ENCODE assay signal across 21 cellular contexts in the genomic region with DNA sequence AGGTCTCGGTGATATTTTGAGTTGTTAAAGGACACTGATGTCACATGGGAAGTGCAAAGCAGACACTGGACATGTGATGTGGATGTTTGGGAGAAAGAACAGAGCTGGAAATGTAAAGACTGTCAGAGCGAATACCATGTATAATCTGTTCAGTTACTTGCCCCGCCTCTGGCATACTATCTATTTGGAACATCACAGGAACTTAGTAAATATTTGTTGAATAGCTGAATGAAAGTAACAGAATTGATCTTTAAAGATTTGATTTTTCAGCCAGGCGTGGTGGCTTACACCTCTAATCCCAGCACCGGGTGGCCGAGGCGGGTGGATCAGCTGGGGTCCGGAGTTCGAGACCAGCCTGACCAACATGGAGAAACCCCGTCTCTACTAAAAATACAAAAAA. TPM values are rescaled to one million over a fixed set of nuclear protein-coding genes. Genes with fewer than 3 reads are reported as not detected.
DNase-seq lines count a peak whose midpoint lies in the region; ATAC-seq, FAIRE-seq and TF ChIP-seq lines count a peak whose summit lies in the region.
"Had no signal": no experiment of that assay in that cellular context is flagged by ENCODE, and none has a peak within 500 bp of the region (broad histone marks: within the 10 kb centered on the region; RNA-seq: fewer than 3 reads in every experiment).

No MANE protein-coding gene starts in this region.

- BruUV-seq in HepG2 (replicated peaks; lab: Mats Ljungman, UMichigan) = no TSS peak

- H3K27ac ChIP-seq in right lobe of liver = no peak overlapping the region
- H3K27ac ChIP-seq in HepG2 (ENCODE audit: extremely low read length, insufficient read depth, low read length) = no peak overlapping the region
- H3K27ac ChIP-seq: 22Rv1; A549; BLaER1 treated with 17β-estradiol and CSF1 and Interleukin-3, amounts not matched to agents 10 nM and 100 nM; C4-2B had no signal

- FAIRE-seq in HepG2 (lab: Jason Lieb, UNC) = no peak
- FAIRE-seq: A549, D721Med, G401.6, GM12891, GM19239 had no signal

- H3K79me2 ChIP-seq in HepG2 (ENCODE audit: insufficient read depth, low read length) = no peaks in the 10 kb centered on the region

- ATAC-seq in right lobe of liver (peak; percentile 45 to 61 (median 54)), HepG2 (no peak), left lobe of liver (peak; percentile 47)
- ATAC-seq: A549; CD8-positive, alpha-beta T cell had no signal

- 54% methylated on average over 10 of the region's 10 CpGs for WGBS in right lobe of liver (ENCODE audit: insufficient coverage, low coverage, low lambda C conversion rate, missing lambda C conversion rate)
- WGBS in HepG2 (ENCODE audit: low lambda C conversion rate) = 94% methylated on average over 10 of the region's 10 CpGs

- H3K27me3 ChIP-seq in right lobe of liver (no peaks in the 10 kb centered on the region), HepG2 (ENCODE audit: control insufficient read depth in 1 of 2, insufficient read depth in 2 of 2, low read length in 2 of 2) (no peaks in the 10 kb centered on the region)
- H3K27me3 ChIP-seq: BLaER1 treated with 17β-estradiol and CSF1 and Interleukin-3, amounts not matched to agents 10 nM and 100 nM had no signal

- TF ChIP-seq POLR2A in right lobe of liver (IDR thresholded peaks at IDR 0.05) (no peak), HepG2 (IDR thresholded peaks at IDR 0.05; ENCODE audit: insufficient read depth in 1 of 2, low read depth in 2 of 2, low read length in 2 of 2) (no peak)

- H3K9me3 ChIP-seq in right lobe of liver (no peaks in the 10 kb centered on the region), HepG2 (ENCODE audit: low read length) (no peaks in the 10 kb centered on the region)
- H3K9me3 ChIP-seq: A549; BLaER1 treated with 17β-estradiol and CSF1 and Interleukin-3, amounts not matched to agents 10 nM and 100 nM; Caco-2 had no signal

- H3K36me3 ChIP-seq in right lobe of liver (peaks cover 15 to 72% (median 23%) of the 10 kb centered on the region in 4 donors), HepG2 (replicated peaks in 1 of 2; ENCODE audit: control insufficient read depth in 1 of 2, insufficient read depth in 2 of 2, low read length in 2 of 2) (peaks cover 4 to 21% of the 10 kb centered on the region in 2 experiments; a peak in 3 of 5 replicates)

- DNase-seq in right lobe of liver (no peak), HepG2 (ENCODE audit: low spot score) (no peak), left lobe of liver (ENCODE audit: low spot score) (no peak), OCI-M1 (lab: John Stamatoyannopoulos, UW) (no peak), NCI-H69 (lab: John Stamatoyannopoulos, UW) (no peak)
- DNase-seq: AML-193; Caco-2; Calu3; CD4-positive, alpha-beta T cell; CD8-positive, alpha-beta T cell; DMS79 treated with DMSO at 0.1 percent for 48 hours; GF-D8 had no signal

- H3K4me2 ChIP-seq in HepG2 (ENCODE audit: low read depth, low read length) = no peak overlapping the region
- H3K4me2 ChIP-seq: A549; BLaER1 treated with 17β-estradiol and CSF1 and Interleukin-3, amounts not matched to agents 10 nM and 100 nM had no signal

- TF ChIP-seq RAD21 in HepG2 (CRISPR knock-in tag; IDR thresholded peaks at IDR 0.05) = no peak

- CTCF ChIA-PET in HepG2 (lab: Yijun Ruan, JAX; ENCODE audit: low intra/inter-chr PET ratio, low total read pairs) = no interaction called here

- POLR2A ChIA-PET in HepG2 (lab: Yijun Ruan, JAX) = no interaction called here

- TF ChIP-seq EP300 in HepG2 (IDR thresholded peaks at IDR 0.05; ENCODE audit: low read depth in 2 of 2, low read length in 2 of 2) (no peak), HepG2 (CRISPR knock-in tag; IDR thresholded peaks at IDR 0.05; ENCODE audit: borderline replicate concordance) (no peak)

- in situ Hi-C loops in HepG2 (cut with HindIII; ENCODE audit: extremely low pct_ligation_motif_present, low pct_unique_long_range_greater_than_20kb) = no loop called here

- H3K4me1 ChIP-seq in right lobe of liver (peaks cover 0 to 8% (median 0%) of the 10 kb centered on the region in 4 donors), HepG2 (ENCODE audit: insufficient read depth, low read length) (no peaks in the 10 kb centered on the region)
- H3K4me1 ChIP-seq: A549; BLaER1 treated with 17β-estradiol and CSF1 and Interleukin-3, amounts not matched to agents 10 nM and 100 nM; Caco-2 had no signal

- no peak overlapping the region for H2AFZ ChIP-seq in HepG2 (ENCODE audit: low read length)

- no peak for TF ChIP-seq CTCF in right lobe of liver (IDR thresholded peaks at IDR 0.05)
- TF ChIP-seq CTCF in HepG2 (CRISPR knock-in tag; IDR thresholded peaks at IDR 0.05) = no peak

- no peak overlapping the region for H3K4me3 ChIP-seq in right lobe of liver
- H3K4me3 ChIP-seq in HepG2 (replicated peaks in 1 of 3; ENCODE audit: insufficient read depth in 1 of 3, low read depth in 2 of 3, low read length in 3 of 3) = no peak overlapping the region
- H3K4me3 ChIP-seq: A549; BLaER1 treated with 17β-estradiol and CSF1 and Interleukin-3, amounts not matched to agents 10 nM and 100 nM had no signal

- no peaks in the 10 kb centered on the region for H4K20me1 ChIP-seq in HepG2 (ENCODE audit: insufficient read depth, low read length)
- H4K20me1 ChIP-seq: BLaER1 treated with 17β-estradiol and CSF1 and Interleukin-3, amounts not matched to agents 10 nM and 100 nM had no signal

- no peak overlapping the region for H3K9ac ChIP-seq in HepG2 (ENCODE audit: insufficient read depth, low read depth, low read length)
- H3K9ac ChIP-seq: BLaER1 treated with 17β-estradiol and CSF1 and Interleukin-3, amounts not matched to agents 10 nM and 100 nM had no signal

- intact Hi-C loops in right lobe of liver (cut with DNase I) (no loop called here), HepG2 (cut with micrococcal nuclease; ENCODE audit: unreplicated experiment) (no loop called here)

RNA-seq across cellular contexts. Expression of gene NHLRC1, which starts 13.8 kb away (rescaled TPM):
- total RNA-seq in right lobe of liver = 1 to 10 TPM; 2.2 to 3.0 (median 2.7) TPM
- 0.11 and 0.20 TPM in 2 replicates for total RNA-seq in HepG2 (2016; rRNA removed; fragmentation: Illumina TruSeq; extraction: Trizol)
- 0.18 TPM in 1 of 2 replicates, not detected in the other for total RNA-seq in HepG2 (2016; cell fraction: cytosol; rRNA removed; fragmentation: Illumina TruSeq; extraction: Trizol; ENCODE audit: low read depth)
- 0.10 and 0.17 TPM in 2 replicates for total RNA-seq in HepG2 (2016; cell fraction: insoluble cytoplasmic fraction; rRNA removed; fragmentation: Illumina TruSeq; extraction: Trizol)
- total RNA-seq in HepG2 (2016; cell fraction: membrane; rRNA removed; fragmentation: Illumina TruSeq; extraction: Trizol) = 0.21 and 0.28 TPM in 2 replicates
- 0.25 and 0.28 TPM in 2 replicates for total RNA-seq in HepG2 (2016; cell fraction: nucleus; rRNA removed; fragmentation: Illumina TruSeq; extraction: Trizol)
- 0.04 TPM in 1 of 2 replicates, not detected in the other for polyA plus RNA-seq in HepG2 (2011; rRNA removed)
- 0.03 TPM in 1 of 2 replicates, not detected in the other for polyA plus RNA-seq in HepG2 (2011; cell fraction: cytosol; rRNA removed)
- 0.06 and 0.07 TPM in 2 replicates for polyA plus RNA-seq in HepG2 (2011; cell fraction: nucleus; rRNA removed)
- not detected in 2 replicates for polyA plus RNA-seq in HepG2 (2012)
- 0.08 TPM in 1 of 2 replicates, not detected in the other for polyA plus RNA-seq in HepG2 (2016; cell fraction: cytosol; fragmentation: Illumina TruSeq; extraction: Trizol; ENCODE audit: low read depth)
- polyA plus RNA-seq in HepG2 (2016; cell fraction: insoluble cytoplasmic fraction; fragmentation: Illumina TruSeq; extraction: Trizol; ENCODE audit: low read depth) = 0.10 and 0.16 TPM in 2 replicates
- polyA plus RNA-seq in HepG2 (2016; cell fraction: membrane; fragmentation: Illumina TruSeq; extraction: Trizol; ENCODE audit: low read depth) = 0.08 and 0.12 TPM in 2 replicates
- polyA plus RNA-seq in HepG2 (2016; cell fraction: nucleus; fragmentation: Illumina TruSeq; extraction: Trizol; ENCODE audit: insufficient read depth, low read depth) = not detected in 2 replicates
- not detected in 2 replicates for polyA minus RNA-seq in HepG2 (2011; rRNA and poly(A)+ RNA removed; ENCODE audit: low replicate concordance)
- not detected in 2 replicates for polyA minus RNA-seq in HepG2 (2011; cell fraction: cytosol; rRNA and poly(A)+ RNA removed)
- polyA minus RNA-seq in HepG2 (2011; cell fraction: nucleus; rRNA and poly(A)+ RNA removed) = not detected in 2 replicates
- total RNA-seq in left lobe of liver = 2.8 TPM
- total RNA-seq: A172 had no signal

RNA-seq across cellular contexts. Expression of gene TPMT, which starts 18.6 kb away (rescaled TPM):
- total RNA-seq in right lobe of liver = 10 to 100 TPM; 26.5 to 31.8 (median 27.7) TPM
- total RNA-seq in HepG2 (2016; rRNA removed; fragmentation: Illumina TruSeq; extraction: Trizol) = 22.8 and 33.3 TPM in 2 replicates
- 6.9 and 7.2 TPM in 2 replicates for total RNA-seq in HepG2 (2016; cell fraction: cytosol; rRNA removed; fragmentation: Illumina TruSeq; extraction: Trizol; ENCODE audit: low read depth)
- total RNA-seq in HepG2 (2016; cell fraction: insoluble cytoplasmic fraction; rRNA removed; fragmentation: Illumina TruSeq; extraction: Trizol) = 22.5 and 34.3 TPM in 2 replicates
- 16.6 and 17.8 TPM in 2 replicates for total RNA-seq in HepG2 (2016; cell fraction: membrane; rRNA removed; fragmentation: Illumina TruSeq; extraction: Trizol)
- 8.8 and 9.6 TPM in 2 replicates for total RNA-seq in HepG2 (2016; cell fraction: nucleus; rRNA removed; fragmentation: Illumina TruSeq; extraction: Trizol)
- 9.5 and 11.1 TPM in 2 replicates for polyA plus RNA-seq in HepG2 (2011; rRNA removed)
- 6.1 and 8.9 TPM in 2 replicates for polyA plus RNA-seq in HepG2 (2011; cell fraction: cytosol; rRNA removed)
- polyA plus RNA-seq in HepG2 (2011; cell fraction: nucleus; rRNA removed) = 1.9 and 2.4 TPM in 2 replicates
- polyA plus RNA-seq in HepG2 (2012) = 9.8 and 12.6 TPM in 2 replicates
- polyA plus RNA-seq in HepG2 (2016; cell fraction: cytosol; fragmentation: Illumina TruSeq; extraction: Trizol; ENCODE audit: low read depth) = 9.7 and 11.0 TPM in 2 replicates
- polyA plus RNA-seq in HepG2 (2016; cell fraction: insoluble cytoplasmic fraction; fragmentation: Illumina TruSeq; extraction: Trizol; ENCODE audit: low read depth) = 43.3 and 51.0 TPM in 2 replicates
- polyA plus RNA-seq in HepG2 (2016; cell fraction: membrane; fragmentation: Illumina TruSeq; extraction: Trizol; ENCODE audit: low read depth) = 18.1 and 18.9 TPM in 2 replicates
- polyA plus RNA-seq in HepG2 (2016; cell fraction: nucleus; fragmentation: Illumina TruSeq; extraction: Trizol; ENCODE audit: insufficient read depth, low read depth) = 17.2 and 20.4 TPM in 2 replicates
- 2.2 and 4.7 TPM in 2 replicates for polyA minus RNA-seq in HepG2 (2011; rRNA and poly(A)+ RNA removed; ENCODE audit: low replicate concordance)
- 4.4 TPM in 2 replicates for polyA minus RNA-seq in HepG2 (2011; cell fraction: cytosol; rRNA and poly(A)+ RNA removed)
- polyA minus RNA-seq in HepG2 (2011; cell fraction: nucleus; rRNA and poly(A)+ RNA removed) = 3.2 and 4.7 TPM in 2 replicates
- total RNA-seq in left lobe of liver = 25.5 TPM

RNA-seq across cellular contexts. Expression of gene KDM1B, which starts 19.0 kb away (rescaled TPM):
- total RNA-seq in right lobe of liver = 10 to 100 TPM in 2 of 6 experiments, 1 to 10 TPM in 4; 5.0 to 12.1 (median 9.3) TPM
- total RNA-seq in HepG2 (2016; rRNA removed; fragmentation: Illumina TruSeq; extraction: Trizol) = 13.2 and 22.1 TPM in 2 replicates
- total RNA-seq in HepG2 (2016; cell fraction: cytosol; rRNA removed; fragmentation: Illumina TruSeq; extraction: Trizol; ENCODE audit: low read depth) = 5.9 and 7.8 TPM in 2 replicates
- 13.0 and 19.5 TPM in 2 replicates for total RNA-seq in HepG2 (2016; cell fraction: insoluble cytoplasmic fraction; rRNA removed; fragmentation: Illumina TruSeq; extraction: Trizol)
- 9.4 and 9.5 TPM in 2 replicates for total RNA-seq in HepG2 (2016; cell fraction: membrane; rRNA removed; fragmentation: Illumina TruSeq; extraction: Trizol)
- total RNA-seq in HepG2 (2016; cell fraction: nucleus; rRNA removed; fragmentation: Illumina TruSeq; extraction: Trizol) = 11.7 and 12.5 TPM in 2 replicates
- 9.2 and 9.8 TPM in 2 replicates for polyA plus RNA-seq in HepG2 (2011; rRNA removed)
- 6.8 and 7.3 TPM in 2 replicates for polyA plus RNA-seq in HepG2 (2011; cell fraction: cytosol; rRNA removed)
- polyA plus RNA-seq in HepG2 (2011; cell fraction: nucleus; rRNA removed) = 7.2 and 8.6 TPM in 2 replicates
- 8.3 and 8.4 TPM in 2 replicates for polyA plus RNA-seq in HepG2 (2012)
- 1.1 and 1.2 TPM in 2 replicates for polyA plus RNA-seq in HepG2 (2016; cell fraction: cytosol; fragmentation: Illumina TruSeq; extraction: Trizol; ENCODE audit: low read depth)
- 21.7 and 21.8 TPM in 2 replicates for polyA plus RNA-seq in HepG2 (2016; cell fraction: insoluble cytoplasmic fraction; fragmentation: Illumina TruSeq; extraction: Trizol; ENCODE audit: low read depth)
- 4.8 and 5.0 TPM in 2 replicates for polyA plus RNA-seq in HepG2 (2016; cell fraction: membrane; fragmentation: Illumina TruSeq; extraction: Trizol; ENCODE audit: low read depth)
- 16.9 and 18.0 TPM in 2 replicates for polyA plus RNA-seq in HepG2 (2016; cell fraction: nucleus; fragmentation: Illumina TruSeq; extraction: Trizol; ENCODE audit: insufficient read depth, low read depth)
- polyA minus RNA-seq in HepG2 (2011; rRNA and poly(A)+ RNA removed; ENCODE audit: low replicate concordance) = 12.9 and 19.5 TPM in 2 replicates
- polyA minus RNA-seq in HepG2 (2011; cell fraction: cytosol; rRNA and poly(A)+ RNA removed) = 10.6 and 12.8 TPM in 2 replicates
- 7.3 and 9.9 TPM in 2 replicates for polyA minus RNA-seq in HepG2 (2011; cell fraction: nucleus; rRNA and poly(A)+ RNA removed)
- total RNA-seq in left lobe of liver = 10.3 TPM
